Comparison of ENCODE assay signal across 8 cellular contexts in genomic region chr12:69739287-69740191, GRCh38. TPM values are rescaled to one million over a fixed set of nuclear protein-coding genes. Genes with fewer than 3 reads are reported as not detected.
DNase-seq lines count a peak whose midpoint lies in the region; ATAC-seq and TF ChIP-seq lines count a peak whose summit lies in the region.

No MANE protein-coding gene starts in this region.

- H3K27me3 ChIP-seq in AG04450 (ENCODE audit: control insufficient read depth, insufficient read depth, low read length) (peaks cover 29% of the 10 kb centered on the region), duodenal mucosa (ENCODE audit: control insufficient read depth in 1 of 2, insufficient read depth in 2 of 2, low read length in 2 of 2) (no peaks in the 10 kb centered on the region)

- H3K4me3 ChIP-seq in AG04450 (ENCODE audit: low read depth, low read length) (peak overlapping the region; percentile 66), duodenal mucosa (ENCODE audit: low read depth in 1 of 2, low read length in 2 of 2) (peak overlapping the region; percentile 80 to 96), lower leg skin (ENCODE audit: low read depth, poor library complexity, severe bottlenecking) (peak overlapping the region; percentile 90)

- POLR2A ChIA-PET in AG04450 (lab: Yijun Ruan, JAX): no interaction called here

- WGBS in lower leg skin, 2 donors: 0 to 1% methylated on average over 37 to 45 of the region's 66 CpGs

- H3K27ac ChIP-seq in AG04450 (ENCODE audit: low read depth, low read length) (no peak overlapping the region), duodenal mucosa (ENCODE audit: low read depth, low read length) (peak overlapping the region; percentile 92)

- no peak for DNase-seq in AG04450 (ENCODE audit: low read depth, low spot score)
- peak; percentile 49 to 70 for DNase-seq in NCI-H524 (lab: John Stamatoyannopoulos, UW)
- DNase-seq in activated CD4-positive, alpha-beta T cell treated with anti-CD3 and anti-CD28 coated beads, Interleukin-2, amount 50 U/mL, for 1 hour: peak; percentile 57
- peak; percentile 16 to 87 for DNase-seq in lower leg skin (ENCODE audit: low spot score in 2 of 2)
- DNase-seq in stimulated activated CD4-positive, alpha-beta T cell treated with anti-CD3 and anti-CD28 coated beads, TNF-alpha, amount 100 ng/mL, for 1 hour (ENCODE audit: low read depth in 3 of 3, low spot score in 1 of 3): peak; percentile 3 to 33 (median 24)

- no peak for TF ChIP-seq POLR2A in lower leg skin (IDR thresholded peaks at IDR 0.05)

- H3K9ac ChIP-seq in duodenal mucosa (ENCODE audit: low read depth in 1 of 2, low read length in 2 of 2): peak overlapping the region; percentile 81 to 97

- ATAC-seq in GM19023 (IDR thresholded peaks at IDR 0.05; ENCODE audit: unreplicated experiment): peak; percentile 44
- peak; percentile 41 for ATAC-seq in HG03196 (IDR thresholded peaks at IDR 0.05; ENCODE audit: unreplicated experiment)

- no peaks in the 10 kb centered on the region for H3K36me3 ChIP-seq in duodenal mucosa (ENCODE audit: control insufficient read depth in 1 of 2, insufficient read depth in 2 of 2, low read length in 2 of 2)

- intact Hi-C loops in lower leg skin (cut with DNase I; ENCODE audit: low total_unique reads): no loop called here

- CTCF ChIA-PET in AG04450 (lab: Charles Lee): interaction anchor here (0.6 to 3.4 kb wide), 3 partner anchors 9 to 100 kb away, joined by 3 to 14 read pairs (median 4); no protein-coding TSS in a partner anchor

- H3K9me3 ChIP-seq in AG04450 (ENCODE audit: control insufficient read depth, insufficient read depth, low read length) (no peaks in the 10 kb centered on the region; the same call in 1 of the 2 replicates), duodenal mucosa (ENCODE audit: control insufficient read depth in 1 of 2, low read length in 2 of 2) (no peaks in the 10 kb centered on the region)

- TF ChIP-seq CTCF in AG04450 (IDR thresholded peaks at IDR 0.05; ENCODE audit: low read depth, low read length): no peak
- TF ChIP-seq CTCF in lower leg skin (IDR thresholded peaks at IDR 0.05): no peak

- H3K4me1 ChIP-seq in duodenal mucosa (ENCODE audit: control insufficient read depth in 1 of 2, insufficient read depth in 2 of 2, low read length in 2 of 2): peaks cover 0 to 11% of the 10 kb centered on the region in 2 donors

RNA-seq across cellular contexts. Expression of gene RAB3IP, which starts 0.9 kb away (rescaled TPM):
- polyA plus RNA-seq in AG04450 (2011; rRNA removed): 2.6 and 3.1 TPM in 2 replicates
- 2.2 and 4.0 TPM in 2 replicates for polyA minus RNA-seq in AG04450 (2011; rRNA and poly(A)+ RNA removed)
- total RNA-seq in lower leg skin: 10 to 100 TPM; 11.3 to 30.0 (median 21.4) TPM

RNA-seq across cellular contexts. Expression of gene BEST3, which starts 40.4 kb away (rescaled TPM):
- 0.14 TPM in 1 of 2 replicates, not detected in the other for polyA plus RNA-seq in AG04450 (2011; rRNA removed)
- 0.35 TPM in 1 of 2 replicates, not detected in the other for polyA minus RNA-seq in AG04450 (2011; rRNA and poly(A)+ RNA removed)
- total RNA-seq in lower leg skin: under 1 TPM in 2 of 4 donors, not detected in 2; 0.13 to 0.49 TPM
